ENCODE assay signal across 11 cellular contexts in the genomic region with DNA sequence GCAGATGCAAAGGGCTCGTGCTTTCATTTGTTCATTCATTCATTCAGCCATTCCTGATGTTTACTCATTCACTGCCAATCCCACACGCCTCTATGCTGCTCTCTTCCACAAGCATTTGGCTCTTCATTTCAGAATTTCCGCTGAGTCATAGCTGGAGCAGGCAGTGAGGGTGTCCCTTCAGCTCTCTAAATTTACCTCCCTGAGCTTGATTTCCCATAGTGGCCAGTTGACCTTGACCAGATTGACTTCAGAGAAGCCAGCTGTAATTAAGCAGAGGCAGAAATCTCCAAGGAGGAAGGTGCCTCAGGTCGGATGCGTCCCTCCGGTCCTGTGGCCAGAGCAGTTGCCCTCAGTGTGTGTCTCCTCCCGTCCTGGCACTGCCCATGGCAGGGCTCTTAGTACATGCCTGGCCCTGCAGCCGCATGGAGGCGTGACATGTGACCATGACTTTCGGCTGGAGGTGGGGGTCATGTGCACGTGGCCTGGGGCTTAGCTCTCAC.
A peak's percentile ranks its signal among the peaks of the same experiment; 100 is the strongest.
DNase-seq lines count a peak whose midpoint lies in the region; ATAC-seq and TF ChIP-seq lines count a peak whose summit lies in the region.
"Had no signal": no experiment of that assay in that cellular context is flagged by ENCODE, and none has a peak within 500 bp of the region (broad histone marks: within the 10 kb centered on the region; RNA-seq: fewer than 3 reads in every experiment).

No MANE protein-coding gene starts in this region.

- peaks cover 11% of the 10 kb centered on the region; the same call in 2 of the 3 replicates for H3K36me3 Mint-ChIP-seq in GM23338 (ENCODE audit: low read depth)
- no peaks in the 10 kb centered on the region for H3K36me3 Mint-ChIP-seq in activated CD4-positive, alpha-beta memory T cell treated with anti-CD3 and anti-CD28 coated beads, Interleukin-2, amount 10 ng/mL, durations not matched to agents 7 days and 5 days (ENCODE audit: low read depth)
- H3K36me3 Mint-ChIP-seq in naive thymus-derived CD4-positive, alpha-beta T cell, result no peaks in the 10 kb centered on the region

- CTCF ChIA-PET in activated CD4-positive, alpha-beta memory T cell treated with anti-CD3 and anti-CD28 coated beads, Interleukin-2, amount 10 ng/mL, durations not matched to agents 7 days and 5 days (lab: Charles Lee), result no interaction called here
- CTCF ChIA-PET in naive thymus-derived CD4-positive, alpha-beta T cell (lab: Charles Lee), result no interaction called here

- no peak for DNase-seq in GM23338 (ENCODE audit: low spot score)
- peak; percentile 31 to 79 (median 71) for DNase-seq in adrenal gland
- DNase-seq in glomerular visceral epithelial cell (ENCODE audit: extremely low spot score), result peak; percentile 25
- no peak for DNase-seq in activated CD4-positive, alpha-beta memory T cell treated with anti-CD3 and anti-CD28 coated beads, Interleukin-2, amount 10 ng/mL, durations not matched to agents 7 days and 5 days
- DNase-seq in naive thymus-derived CD4-positive, alpha-beta T cell, result no peak
- no peak for DNase-seq in posterior vena cava (ENCODE audit: low spot score)
- DNase-seq: activated B cell treated with CpG ODN at 0.5 μM for 24 hours, NCI-H2029, nucleus accumbens had no signal

- H3K9me3 Mint-ChIP-seq in GM23338, result peaks cover 13% of the 10 kb centered on the region
- no peaks in the 10 kb centered on the region for H3K9me3 Mint-ChIP-seq in activated CD4-positive, alpha-beta memory T cell treated with anti-CD3 and anti-CD28 coated beads, Interleukin-2, amount 10 ng/mL, durations not matched to agents 7 days and 5 days
- H3K9me3 Mint-ChIP-seq in naive thymus-derived CD4-positive, alpha-beta T cell, result peaks cover 0 to 7% (median 2%) of the 10 kb centered on the region in 11 donors

- H3K4me3 ChIP-seq in GM23338, result no peak overlapping the region
- H3K4me3 ChIP-seq in adrenal gland, result no peak overlapping the region
- peak overlapping the region; percentile 28 for H3K4me3 ChIP-seq in skeletal muscle satellite cell (ENCODE audit: low read length)
- no peak overlapping the region for H3K4me3 ChIP-seq in naive thymus-derived CD4-positive, alpha-beta T cell (ENCODE audit: low read length)

- H3K4me1 ChIP-seq in GM23338 (ENCODE audit: insufficient read depth), result peaks cover 5% of the 10 kb centered on the region; the same call in 1 of the 2 replicates
- peaks cover 5 to 16% of the 10 kb centered on the region in 2 donors for H3K4me1 ChIP-seq in adrenal gland (replicated peaks in 1 of 2)
- H3K4me1 ChIP-seq in skeletal muscle satellite cell (ENCODE audit: control insufficient read depth, insufficient read depth, low read length), result peaks cover 34% of the 10 kb centered on the region
- H3K4me1 ChIP-seq in naive thymus-derived CD4-positive, alpha-beta T cell (ENCODE audit: control insufficient read depth in 2 of 2, insufficient read depth in 2 of 2, low read length in 2 of 2), result no peaks in the 10 kb centered on the region

- H3K4me2 ChIP-seq in GM23338 (no peak overlapping the region), skeletal muscle satellite cell (ENCODE audit: low read length) (peak overlapping the region; percentile 77)

- H3K27ac ChIP-seq in GM23338 (ENCODE audit: low read depth), result no peak overlapping the region
- H3K27ac ChIP-seq in adrenal gland, result peak overlapping the region in 3 of 5 donors; percentile 7 to 72 (median 70)
- no peak overlapping the region for H3K27ac ChIP-seq in naive thymus-derived CD4-positive, alpha-beta T cell (ENCODE audit: low read depth, low read length)

- WGBS in adrenal gland, 4 donors, result 28 to 47% (median 35%) methylated on average over 11 of the region's 11 CpGs

- no peaks in the 10 kb centered on the region for H3K9me2 ChIP-seq in GM23338 (ENCODE audit: insufficient read depth)

- POLR2A ChIA-PET in activated CD4-positive, alpha-beta memory T cell treated with anti-CD3 and anti-CD28 coated beads, Interleukin-2, amount 10 ng/mL, durations not matched to agents 7 days and 5 days (lab: Charles Lee), result no interaction called here
- POLR2A ChIA-PET in naive thymus-derived CD4-positive, alpha-beta T cell (lab: Charles Lee), result no interaction called here

- H3K79me2 ChIP-seq in GM23338 (replicated peaks; ENCODE audit: insufficient read depth), result no peaks in the 10 kb centered on the region

- H3K27me3 ChIP-seq in GM23338 (ENCODE audit: insufficient read depth), result no peaks in the 10 kb centered on the region
- H3K27me3 ChIP-seq in adrenal gland, result no peaks in the 10 kb centered on the region
- H3K27me3 ChIP-seq in skeletal muscle satellite cell (ENCODE audit: control insufficient read depth, insufficient read depth, low read length), result no peaks in the 10 kb centered on the region
- H3K27me3 ChIP-seq in naive thymus-derived CD4-positive, alpha-beta T cell (ENCODE audit: control insufficient read depth in 2 of 2, insufficient read depth in 2 of 2, low read length in 2 of 2), result no peaks in the 10 kb centered on the region

- H3K36me3 ChIP-seq in GM23338 (ENCODE audit: insufficient read depth) (no peaks in the 10 kb centered on the region), adrenal gland (replicated peaks in 1 of 2) (no peaks in the 10 kb centered on the region), skeletal muscle satellite cell (ENCODE audit: insufficient read depth, low read length) (no peaks in the 10 kb centered on the region)
- H3K36me3 ChIP-seq in naive thymus-derived CD4-positive, alpha-beta T cell (ENCODE audit: control insufficient read depth in 2 of 3, insufficient read depth in 3 of 3, low read length in 3 of 3), result no peaks in the 10 kb centered on the region

- intact Hi-C loops in adrenal gland (cut with DNase I), result no loop called here
- intact Hi-C loops in naive thymus-derived CD4-positive, alpha-beta T cell (cut with micrococcal nuclease), result no loop called here
- intact Hi-C loops in posterior vena cava (cut with DNase I), result no loop called here

- H3K9me3 ChIP-seq in adrenal gland (replicated peaks in 1 of 3) (no peaks in the 10 kb centered on the region), skeletal muscle satellite cell (replicated peaks; ENCODE audit: low read length) (no peaks in the 10 kb centered on the region)
- H3K9me3 ChIP-seq in naive thymus-derived CD4-positive, alpha-beta T cell (ENCODE audit: control insufficient read depth in 2 of 3, low read length in 3 of 3), result no peaks in the 10 kb centered on the region

- H3K27ac Mint-ChIP-seq in GM23338, result peak overlapping the region; percentile 24; the same call in 1 of the 2 replicates
- no peak overlapping the region for H3K27ac Mint-ChIP-seq in activated CD4-positive, alpha-beta memory T cell treated with anti-CD3 and anti-CD28 coated beads, Interleukin-2, amount 10 ng/mL, durations not matched to agents 7 days and 5 days
- no peak overlapping the region for H3K27ac Mint-ChIP-seq in naive thymus-derived CD4-positive, alpha-beta T cell
- H3K27ac Mint-ChIP-seq: activated B cell treated with CpG ODN at 0.5 μM for 24 hours had no signal

- peaks cover 2% of the 10 kb centered on the region for H3K27me3 Mint-ChIP-seq in GM23338 (ENCODE audit: insufficient read depth, low read depth, poor library complexity)
- H3K27me3 Mint-ChIP-seq in activated CD4-positive, alpha-beta memory T cell treated with anti-CD3 and anti-CD28 coated beads, Interleukin-2, amount 10 ng/mL, durations not matched to agents 7 days and 5 days, result no peaks in the 10 kb centered on the region
- peaks cover 0 to 34% (median 14%) of the 10 kb centered on the region in 5 donors for H3K27me3 Mint-ChIP-seq in naive thymus-derived CD4-positive, alpha-beta T cell

- peaks cover 16% of the 10 kb centered on the region for H3K4me1 Mint-ChIP-seq in GM23338
- H3K4me1 Mint-ChIP-seq in activated CD4-positive, alpha-beta memory T cell treated with anti-CD3 and anti-CD28 coated beads, Interleukin-2, amount 10 ng/mL, durations not matched to agents 7 days and 5 days, result no peaks in the 10 kb centered on the region
- peaks cover 0 to under 1% (median 0%) of the 10 kb centered on the region in 7 donors for H3K4me1 Mint-ChIP-seq in naive thymus-derived CD4-positive, alpha-beta T cell

- H4K20me1 ChIP-seq in GM23338 (replicated peaks; ENCODE audit: insufficient read depth), result no peaks in the 10 kb centered on the region

- TF ChIP-seq POLR2A in adrenal gland (IDR thresholded peaks at IDR 0.05), result peak in 1 of 2 donors; percentile 30

- peak overlapping the region; percentile 63; the same call in 1 of the 2 replicates for H2AFZ ChIP-seq in GM23338

- no peak for TF ChIP-seq CTCF in GM23338 (conservative IDR thresholded peaks at IDR 0.05; ENCODE audit: low read depth in 2 of 2)
- TF ChIP-seq CTCF in adrenal gland (IDR thresholded peaks at IDR 0.05), result no peak

- no peak for ATAC-seq in GM23338
- ATAC-seq in activated CD4-positive, CD25-positive, alpha-beta regulatory T cell treated with anti-CD3 and anti-CD28 coated beads, Interleukin-2, amount 50 U/mL, for 24 hours, result no peak
- no peak for ATAC-seq in naive thymus-derived CD4-positive, alpha-beta T cell

- no peaks in the 10 kb centered on the region for H3F3A ChIP-seq in GM23338 (replicated peaks; ENCODE audit: low read depth)

- H3K4me3 Mint-ChIP-seq in GM23338, result no peak overlapping the region
- no peak overlapping the region for H3K4me3 Mint-ChIP-seq in activated CD4-positive, alpha-beta memory T cell treated with anti-CD3 and anti-CD28 coated beads, Interleukin-2, amount 10 ng/mL, durations not matched to agents 7 days and 5 days
- peak overlapping the region in 1 of 10 donors; percentile 4 for H3K4me3 Mint-ChIP-seq in naive thymus-derived CD4-positive, alpha-beta T cell
- H3K4me3 Mint-ChIP-seq: activated B cell treated with CpG ODN at 0.5 μM for 24 hours had no signal

- peak overlapping the region; percentile 27 for H3K9ac ChIP-seq in skeletal muscle satellite cell (ENCODE audit: low read depth, low read length)

TF ChIP-seq in GM23338, 12 proteins besides CTCF, POLR2A, EP300 and RAD21 (continues in another document):
- TF ChIP-seq ZNF331 (CRISPR knock-in tag; IDR thresholded peaks at IDR 0.05; ENCODE audit: low read depth) (no peak), EZH2 (IDR thresholded peaks at IDR 0.05; ENCODE audit: low read depth, unreplicated experiment) (no peak), NANOG (IDR thresholded peaks at IDR 0.05; ENCODE audit: borderline replicate concordance) (no peak), STAT1 (IDR thresholded peaks at IDR 0.05; ENCODE audit: unreplicated experiment) (no peak)
- TF ChIP-seq, protein P1, sequence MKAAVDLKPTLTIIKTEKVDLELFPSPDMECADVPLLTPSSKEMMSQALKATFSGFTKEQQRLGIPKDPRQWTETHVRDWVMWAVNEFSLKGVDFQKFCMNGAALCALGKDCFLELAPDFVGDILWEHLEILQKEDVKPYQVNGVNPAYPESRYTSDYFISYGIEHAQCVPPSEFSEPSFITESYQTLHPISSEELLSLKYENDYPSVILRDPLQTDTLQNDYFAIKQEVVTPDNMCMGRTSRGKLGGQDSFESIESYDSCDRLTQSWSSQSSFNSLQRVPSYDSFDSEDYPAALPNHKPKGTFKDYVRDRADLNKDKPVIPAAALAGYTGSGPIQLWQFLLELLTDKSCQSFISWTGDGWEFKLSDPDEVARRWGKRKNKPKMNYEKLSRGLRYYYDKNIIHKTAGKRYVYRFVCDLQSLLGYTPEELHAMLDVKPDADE (IDR thresholded peaks at IDR 0.05), result no peak

Comparison
In these comparisons a context has a peak if more than half of its experiments do, and no peak if none do; other contexts are left out.
1. DNase-seq: peak in adrenal gland (7 of 7) and glomerular visceral epithelial cell (single experiment); none in GM23338 (single experiment), activated CD4-positive, alpha-beta memory T cell treated with anti-CD3 and anti-CD28 coated beads, Interleukin-2, amount 10 ng/mL, durations not matched to agents 7 days and 5 days (single experiment), naive thymus-derived CD4-positive, alpha-beta T cell (0 of 9) and posterior vena cava (single experiment).
2. H3K27ac ChIP-seq: peak in adrenal gland (3 of 5); none in GM23338 (single experiment) and naive thymus-derived CD4-positive, alpha-beta T cell (single experiment).